ENCODE assay signal across 8 cellular contexts in genomic region chr3:11820540-11821041, GRCh38. TPM values are rescaled to one million over a fixed set of nuclear protein-coding genes. Genes with fewer than 3 reads are reported as not detected.
DNase-seq lines count a peak whose midpoint lies in the region; ATAC-seq and TF ChIP-seq lines count a peak whose summit lies in the region.

No MANE protein-coding gene starts in this region.

- no peak overlapping the region for H2AK5ac ChIP-seq in mesendoderm (ENCODE audit: low read length)

- H2BK15ac ChIP-seq in mesendoderm (replicated peaks; ENCODE audit: low read depth): no peak overlapping the region

- intact Hi-C loops in left ventricle myocardium inferior (cut with micrococcal nuclease): no loop called here

- no peaks in the 10 kb centered on the region for H3K9me3 ChIP-seq in left ventricle myocardium inferior (replicated peaks)

- no peak overlapping the region for H3K4ac ChIP-seq in mesendoderm (ENCODE audit: low read depth, low read length)

- H3K27me3 ChIP-seq in mesendoderm (ENCODE audit: insufficient read depth, low read length, poor library complexity): no peaks in the 10 kb centered on the region
- H3K27me3 ChIP-seq in left ventricle myocardium inferior (ENCODE audit: low read depth): no peaks in the 10 kb centered on the region

- H3K9ac ChIP-seq in mesendoderm (ENCODE audit: low read length): no peak overlapping the region

- H3K36me3 ChIP-seq in mesendoderm (ENCODE audit: control insufficient read depth, insufficient read depth, low read length): peaks cover 1% of the 10 kb centered on the region
- peaks cover 75% of the 10 kb centered on the region for H3K36me3 ChIP-seq in left ventricle myocardium inferior

- no peak for TF ChIP-seq CTCF in left ventricle myocardium inferior (IDR thresholded peaks at IDR 0.05; ENCODE audit: borderline replicate concordance)

- H3K27ac ChIP-seq in mesendoderm (ENCODE audit: low read depth, low read length) (no peak overlapping the region), left ventricle myocardium inferior (replicated peaks) (no peak overlapping the region)

- H3K4me3 ChIP-seq in mesendoderm (ENCODE audit: low read length) (no peak overlapping the region), left ventricle myocardium inferior (no peak overlapping the region)

- DNase-seq in RPMI7951 (ENCODE audit: low read depth): peak; percentile 93
- DNase-seq in mesendoderm: peak; percentile 16
- no peak for DNase-seq in stimulated activated naive CD4-positive, alpha-beta T cell treated with Interleukin-2 at 50 U/mL for 16 hours (lab: John Stamatoyannopoulos, UW)
- DNase-seq in NCI-H128 (lab: John Stamatoyannopoulos, UW; ENCODE audit: unreplicated experiment): no peak
- DNase-seq in NCI-H345 treated with DMSO at 0.1 percent for 48 hours (lab: John Stamatoyannopoulos, UW; ENCODE audit: unreplicated experiment): no peak
- no peak for DNase-seq in left ventricle myocardium inferior

- no peak overlapping the region for H4K8ac ChIP-seq in mesendoderm (ENCODE audit: low read depth, low read length)

- H3K79me2 ChIP-seq in mesendoderm (ENCODE audit: control insufficient read depth, insufficient read depth, low read length): no peaks in the 10 kb centered on the region

- H3K4me2 ChIP-seq in mesendoderm (ENCODE audit: low read length): no peak overlapping the region

- no peak overlapping the region for H3K56ac ChIP-seq in mesendoderm (ENCODE audit: low read length)

- no peak overlapping the region for H2BK120ac ChIP-seq in mesendoderm (ENCODE audit: low read depth, low read length)

- no peak overlapping the region for H2BK5ac ChIP-seq in mesendoderm (ENCODE audit: low read length)

- H3K4me1 ChIP-seq in mesendoderm (ENCODE audit: control insufficient read depth, low read depth, low read length): no peaks in the 10 kb centered on the region
- peaks cover 5% of the 10 kb centered on the region for H3K4me1 ChIP-seq in left ventricle myocardium inferior

- H4K5ac ChIP-seq in mesendoderm (ENCODE audit: low read length): no peak overlapping the region

- no peak overlapping the region for H3K18ac ChIP-seq in mesendoderm (ENCODE audit: low read length)

- WGBS in mesendoderm (ENCODE audit: extremely low coverage, insufficient coverage, low lambda C conversion rate): no CpG with 5 or more reads among the region's 3 CpGs

- no peak overlapping the region for H3K23ac ChIP-seq in mesendoderm (ENCODE audit: low read length)

- ATAC-seq in GM18498 (IDR thresholded peaks at IDR 0.05; ENCODE audit: unreplicated experiment) (peak; percentile 65), GM21825 (IDR thresholded peaks at IDR 0.05; ENCODE audit: unreplicated experiment) (peak; percentile 69)

- no peaks in the 10 kb centered on the region for H3K79me1 ChIP-seq in mesendoderm (ENCODE audit: low read length)

RNA-seq across cellular contexts. Expression of gene TAMM41, which starts 26.1 kb away (rescaled TPM):
- total RNA-seq in RPMI7951 (2014; rRNA removed; shearing (Covaris generic)): 9.6 and 9.9 TPM in 2 replicates
- 18.7 TPM for polyA plus RNA-seq in mesendoderm (2013, experiment 1 of 2)
- 17.5 TPM for polyA plus RNA-seq in mesendoderm (2013, experiment 2 of 2)
- total RNA-seq in left ventricle myocardium inferior: 11.1 TPM

Comparison
In these comparisons a context has a peak if more than half of its experiments do, and no peak if none do; other contexts are left out.
1. DNase-seq: peak in RPMI7951 (single experiment) and mesendoderm (single experiment); none in stimulated activated naive CD4-positive, alpha-beta T cell treated with Interleukin-2 at 50 U/mL for 16 hours (single experiment), NCI-H128 (single experiment), NCI-H345 treated with DMSO at 0.1 percent for 48 hours (single experiment) and left ventricle myocardium inferior (single experiment).